ENCODE assay signal across 23 cellular contexts in genomic region chr11:115745041-115745440, GRCh38.
A peak's percentile ranks its signal among the peaks of the same experiment; 100 is the strongest.
DNase-seq lines count a peak whose midpoint lies in the region; ATAC-seq and TF ChIP-seq lines count a peak whose summit lies in the region.
"Had no signal": no experiment of that assay in that cellular context is flagged by ENCODE, and none has a peak within 500 bp of the region (broad histone marks: within the 10 kb centered on the region; RNA-seq: fewer than 3 reads in every experiment).

No MANE protein-coding gene starts in this region.

- no peak overlapping the region for H3K4me3 ChIP-seq in H7 (ENCODE audit: insufficient read depth, low read depth, low read length)
- no peak overlapping the region for H3K4me3 ChIP-seq in neural progenitor cell
- H3K4me3 ChIP-seq: K562, SJSA1 had no signal

- no peak for TF ChIP-seq CTCF in WTC11 (IDR thresholded peaks at IDR 0.05)
- no peak for TF ChIP-seq CTCF in neural progenitor cell (IDR thresholded peaks at IDR 0.05)

- peak overlapping the region; percentile 40 for H3K4me2 ChIP-seq in neural progenitor cell

- no peak overlapping the region for H3K9ac ChIP-seq in neural progenitor cell

- no peak overlapping the region for H3K27ac ChIP-seq in neural progenitor cell
- H3K27ac ChIP-seq: C4-2B, SJSA1 had no signal

- H3K36me3 ChIP-seq in H7 (replicated peaks; ENCODE audit: control insufficient read depth, insufficient read depth, low read length), result no peaks in the 10 kb centered on the region
- H3K36me3 ChIP-seq in neural progenitor cell, result no peaks in the 10 kb centered on the region
- H3K36me3 ChIP-seq: SJSA1 had no signal

- H3F3A ChIP-seq in neural progenitor cell (ENCODE audit: low read depth), result peaks cover 3% of the 10 kb centered on the region

- no peaks in the 10 kb centered on the region for H4K20me1 ChIP-seq in neural progenitor cell (ENCODE audit: low read depth)

- H3K36me3 Mint-ChIP-seq in WTC11 (no peaks in the 10 kb centered on the region), neural progenitor cell (no peaks in the 10 kb centered on the region)
- H3K36me3 Mint-ChIP-seq in stimulated activated naive B cell treated with anti-CD40 and anti-IgM and Interleukin-4, amounts not matched to agents 10 μg/mL and 1 μg/mL and 100 μg/mL, for 72 hours, result no peaks in the 10 kb centered on the region
- H3K36me3 Mint-ChIP-seq: CD8-positive, alpha-beta T cell had no signal

- DNase-seq in H7, result peak; percentile 43
- DNase-seq in NCI-H1436 treated with DMSO at 0.1 percent for 48 hours (lab: John Stamatoyannopoulos, UW), result peak; percentile 42
- peak; percentile 19 for DNase-seq in WTC11 (ENCODE audit: low spot score)
- no peak for DNase-seq in neural progenitor cell (ENCODE audit: low spot score)
- DNase-seq in stimulated activated naive B cell treated with anti-CD40 and anti-IgM and Interleukin-4, amounts not matched to agents 10 μg/mL and 1 μg/mL and 100 μg/mL, for 72 hours, result no peak
- DNase-seq in activated CD4-positive, alpha-beta T cell treated with anti-CD3 and anti-CD28 coated beads for 1 hour, result no peak
- no peak for DNase-seq in HUDEP-2 (lab: John Stamatoyannopoulos, UW; ENCODE audit: unreplicated experiment in 76 of 76)
- DNase-seq: CD8-positive, alpha-beta T cell; DMS 273 treated with DMSO at 0.1 percent for 48 hours; DMS79; EL; HCEC 1CT; Kasumi-1; NCI-H1092 treated with DMSO at 0.1 percent for 48 hours; NCI-H146; NCI-H2029 treated with DMSO at 0.1 percent for 48 hours; NCI-H446; NCI-H524 treated with DMSO at 0.1 percent for 48 hours; RPMI8226 had no signal

- no peaks in the 10 kb centered on the region for H3K9me3 Mint-ChIP-seq in WTC11
- H3K9me3 Mint-ChIP-seq in neural progenitor cell, result peaks cover 5% of the 10 kb centered on the region
- H3K9me3 Mint-ChIP-seq in stimulated activated naive B cell treated with anti-CD40 and anti-IgM and Interleukin-4, amounts not matched to agents 10 μg/mL and 1 μg/mL and 100 μg/mL, for 72 hours, result peaks cover 2 to 5% of the 10 kb centered on the region in 2 donors
- H3K9me3 Mint-ChIP-seq: CD8-positive, alpha-beta T cell had no signal

- ATAC-seq in WTC11 (peak; percentile 70), GM19023 (IDR thresholded peaks at IDR 0.05; ENCODE audit: unreplicated experiment) (no peak)
- no peak for ATAC-seq in stimulated activated naive B cell treated with anti-CD40 and anti-IgM and Interleukin-4, amounts not matched to agents 10 μg/mL and 1 μg/mL and 100 μg/mL, for 72 hours (replicated peaks)
- ATAC-seq: CD8-positive, alpha-beta T cell; K562 had no signal

- CTCF ChIA-PET in WTC11 (lab: Charles Lee), result interaction anchor here (1.0 kb wide), 1 partner anchor 14 kb away, joined by 6 read pairs; no protein-coding TSS in a partner anchor

- peak overlapping the region; percentile 16; the same call in 1 of the 2 replicates for H3K4me3 Mint-ChIP-seq in WTC11
- H3K4me3 Mint-ChIP-seq in neural progenitor cell, result peak overlapping the region; percentile 14
- no peak overlapping the region for H3K4me3 Mint-ChIP-seq in stimulated activated naive B cell treated with anti-CD40 and anti-IgM and Interleukin-4, amounts not matched to agents 10 μg/mL and 1 μg/mL and 100 μg/mL, for 72 hours
- H3K4me3 Mint-ChIP-seq: CD8-positive, alpha-beta T cell had no signal

- POLR2A ChIA-PET in WTC11 (lab: Charles Lee), result interaction anchor here (0.6 kb wide), 1 partner anchor 297 kb away, joined by 5 read pairs; no protein-coding TSS in a partner anchor

- no peak overlapping the region for H3K27ac Mint-ChIP-seq in WTC11
- H3K27ac Mint-ChIP-seq in neural progenitor cell, result peak overlapping the region; percentile 8
- H3K27ac Mint-ChIP-seq in stimulated activated naive B cell treated with anti-CD40 and anti-IgM and Interleukin-4, amounts not matched to agents 10 μg/mL and 1 μg/mL and 100 μg/mL, for 72 hours, result no peak overlapping the region
- H3K27ac Mint-ChIP-seq: CD8-positive, alpha-beta T cell had no signal

- peaks cover 3% of the 10 kb centered on the region; the same call in 1 of the 2 replicates for H3K27me3 ChIP-seq in H7 (ENCODE audit: control insufficient read depth, insufficient read depth, low read length)
- H3K27me3 ChIP-seq in neural progenitor cell, result peaks cover 22% of the 10 kb centered on the region
- H3K27me3 ChIP-seq: SJSA1 had no signal

- peaks cover 24% of the 10 kb centered on the region for H3K4me1 ChIP-seq in neural progenitor cell
- H3K4me1 ChIP-seq: SJSA1 had no signal

- H2AFZ ChIP-seq in neural progenitor cell (replicated peaks), result no peak overlapping the region

- H3K9me3 ChIP-seq in neural progenitor cell (ENCODE audit: low read depth), result no peaks in the 10 kb centered on the region
- H3K9me3 ChIP-seq: SJSA1 had no signal

- H3K4me1 Mint-ChIP-seq in WTC11 (peaks cover 45% of the 10 kb centered on the region), neural progenitor cell (peaks cover 37% of the 10 kb centered on the region)
- no peaks in the 10 kb centered on the region for H3K4me1 Mint-ChIP-seq in stimulated activated naive B cell treated with anti-CD40 and anti-IgM and Interleukin-4, amounts not matched to agents 10 μg/mL and 1 μg/mL and 100 μg/mL, for 72 hours

- no peaks in the 10 kb centered on the region for H3K79me2 ChIP-seq in neural progenitor cell (ENCODE audit: low read depth)

- H3K27me3 Mint-ChIP-seq in WTC11 (ENCODE audit: low read depth) (peaks cover 32% of the 10 kb centered on the region), neural progenitor cell (ENCODE audit: insufficient read depth, low read depth) (peaks cover 40% of the 10 kb centered on the region)
- peaks cover 0 to 7% of the 10 kb centered on the region in 2 donors for H3K27me3 Mint-ChIP-seq in stimulated activated naive B cell treated with anti-CD40 and anti-IgM and Interleukin-4, amounts not matched to agents 10 μg/mL and 1 μg/mL and 100 μg/mL, for 72 hours

TF ChIP-seq in WTC11, 78 proteins besides CTCF, POLR2A, EP300 and RAD21 (continues in another document):
- TF ChIP-seq ZNF281 (CRISPR knock-in tag; IDR thresholded peaks at IDR 0.05) (no peak), NR1H2 (CRISPR knock-in tag; IDR thresholded peaks at IDR 0.05) (no peak), MLX (CRISPR knock-in tag; IDR thresholded peaks at IDR 0.05) (no peak), ZNF671 (CRISPR knock-in tag; IDR thresholded peaks at IDR 0.05) (no peak), OVOL2 (CRISPR knock-in tag; IDR thresholded peaks at IDR 0.05; ENCODE audit: borderline replicate concordance) (no peak), TEAD1 (CRISPR knock-in tag; IDR thresholded peaks at IDR 0.05) (no peak), FOXK1 (CRISPR knock-in tag; IDR thresholded peaks at IDR 0.05) (no peak), ZNF219 (CRISPR knock-in tag; IDR thresholded peaks at IDR 0.05; ENCODE audit: borderline replicate concordance) (no peak), AR (CRISPR knock-in tag; IDR thresholded peaks at IDR 0.05) (no peak), TP53 (CRISPR knock-in tag; IDR thresholded peaks at IDR 0.05) (no peak)

Comparison
In these comparisons a context has a peak if more than half of its experiments do, and no peak if none do; other contexts are left out.
1. DNase-seq: peak in H7 (single experiment), NCI-H1436 treated with DMSO at 0.1 percent for 48 hours (single experiment) and WTC11 (single experiment); none in neural progenitor cell (single experiment), stimulated activated naive B cell treated with anti-CD40 and anti-IgM and Interleukin-4, amounts not matched to agents 10 μg/mL and 1 μg/mL and 100 μg/mL, for 72 hours (single experiment), activated CD4-positive, alpha-beta T cell treated with anti-CD3 and anti-CD28 coated beads for 1 hour (single experiment) and HUDEP-2 (0 of 76).
2. H3K4me3 Mint-ChIP-seq: peak in WTC11 (single experiment) and neural progenitor cell (single experiment); none in stimulated activated naive B cell treated with anti-CD40 and anti-IgM and Interleukin-4, amounts not matched to agents 10 μg/mL and 1 μg/mL and 100 μg/mL, for 72 hours (0 of 2).